In the genomic region with DNA sequence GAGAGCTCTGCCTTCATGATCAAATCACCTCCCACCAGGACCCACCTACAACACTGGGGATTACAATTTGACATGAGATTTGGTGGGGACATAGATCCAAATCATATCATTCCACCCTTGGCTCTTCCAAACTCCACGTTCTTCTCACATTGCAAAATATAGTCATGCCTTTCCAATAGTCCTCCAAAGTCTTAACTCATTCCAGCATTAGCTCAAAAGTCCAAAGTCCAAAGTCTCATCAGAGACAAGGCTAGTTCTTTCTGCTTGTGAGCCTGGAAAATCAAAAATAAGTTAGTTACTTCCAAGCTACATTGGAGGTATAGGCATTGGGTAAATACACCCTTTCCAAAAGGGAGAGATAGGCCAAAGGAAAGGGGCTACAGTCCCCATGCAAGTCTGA, we compare ENCODE assay signal across 30 cellular contexts.
"Had no signal": no experiment of that assay in that cellular context is flagged by ENCODE, and none has a peak within 500 bp of the region (broad histone marks: within the 10 kb centered on the region; RNA-seq: fewer than 3 reads in every experiment).

No MANE protein-coding gene starts in this region.

- H3K27ac ChIP-seq: neutrophil, ovary, parathyroid adenoma, psoas muscle, right lobe of liver, sigmoid colon, spleen, suprapubic skin, testis, tibial artery, transverse colon, upper lobe of right lung, uterus had no signal

- H3K9ac ChIP-seq: parathyroid adenoma had no signal

- H3K9me3 ChIP-seq: neutrophil, psoas muscle, right lobe of liver, suprapubic skin, testis, transverse colon, upper lobe of right lung, uterus had no signal

- ATAC-seq: naive thymus-derived CD8-positive, alpha-beta T cell; natural killer cell treated with Interleukin-12 subunit alpha and Interleukin-12 subunit beta and Interleukin-15 and Interleukin-18, amount 100 ng/mL, for 72 hours; psoas muscle; right cardiac atrium; stimulated activated memory B cell treated with anti-CD40 and anti-IgM and Interleukin-4, amounts not matched to agents 10 μg/mL and 1 μg/mL and 100 μg/mL, for 72 hours; stimulated activated naive CD8-positive, alpha-beta T cell treated with anti-CD3 and anti-CD28 coated beads, Interleukin-15, amount 100 ng/mL, for 72 hours; stimulated activated naive CD8-positive, alpha-beta T cell treated with anti-CD3 and anti-CD28 coated beads, Interleukin-15, Interleukin-2, amounts not matched to agents 100 U/mL and 50 U/mL, for 24 hours; upper lobe of right lung had no signal

- DNase-seq: naive thymus-derived CD8-positive, alpha-beta T cell; nephron progenitor cell; nucleus accumbens; ovary; posterior cingulate gyrus; psoas muscle; right cardiac atrium; right lobe of liver; sigmoid colon; spleen; stimulated activated CD4-positive, alpha-beta T cell treated with anti-CD3 and anti-CD28 coated beads, Interleukin-12 subunit alpha, Interleukin-12 subunit beta, amount 100 ng/mL, for 4 hours; stimulated activated CD4-positive, alpha-beta T cell treated with anti-CD3 and anti-CD28 coated beads, Interleukin-1b, Interleukin-23, amount 100 ng/mL, for 48 hours; stimulated activated CD4-positive, alpha-beta T cell treated with anti-CD3 and anti-CD28 coated beads, Interleukin-4, amount 100 ng/mL, for 1 hour; stimulated activated CD4-positive, alpha-beta T cell treated with anti-CD3 and anti-CD28 coated beads, Interleukin-4, amount 100 ng/mL, for 4 hours; stimulated activated CD8-positive, alpha-beta memory T cell treated with anti-CD3 and anti-CD28 coated beads, Interleukin-4, amount 100 ng/mL, for 48 hours; stimulated activated naive CD4-positive, alpha-beta T cell; stimulated activated naive CD8-positive, alpha-beta T cell treated with anti-CD3 and anti-CD28 coated beads, Interleukin-15, amount 100 ng/mL, for 72 hours; stimulated activated naive CD8-positive, alpha-beta T cell treated with anti-CD3 and anti-CD28 coated beads, Interleukin-15, Interleukin-2, amounts not matched to agents 100 U/mL and 50 U/mL, for 24 hours; substantia nigra; testis; tibial artery; transverse colon; upper lobe of right lung; uterus had no signal

- H3K27me3 ChIP-seq: neutrophil, ovary, right lobe of liver, sigmoid colon, spleen, suprapubic skin, testis, tibial artery, transverse colon, upper lobe of right lung, uterus had no signal

- H3K36me3 ChIP-seq: neutrophil, ovary, right lobe of liver, sigmoid colon, spleen, suprapubic skin, tibial artery, transverse colon, upper lobe of right lung, uterus had no signal

- H2AFZ ChIP-seq: parathyroid adenoma had no signal

- H3K79me2 ChIP-seq: parathyroid adenoma had no signal

- H3K4me1 ChIP-seq: parathyroid adenoma, psoas muscle, sigmoid colon, spleen, suprapubic skin, testis, tibial artery, transverse colon, upper lobe of right lung, uterus had no signal

- H3K4me3 ChIP-seq: ovary, psoas muscle, right lobe of liver, sigmoid colon, smooth muscle cell, spleen, suprapubic skin, testis, tibial artery, transverse colon, upper lobe of right lung, uterus had no signal

- H3K4me2 ChIP-seq: smooth muscle cell had no signal
